ENCODE assay signal across 9 cellular contexts in the genomic region with DNA sequence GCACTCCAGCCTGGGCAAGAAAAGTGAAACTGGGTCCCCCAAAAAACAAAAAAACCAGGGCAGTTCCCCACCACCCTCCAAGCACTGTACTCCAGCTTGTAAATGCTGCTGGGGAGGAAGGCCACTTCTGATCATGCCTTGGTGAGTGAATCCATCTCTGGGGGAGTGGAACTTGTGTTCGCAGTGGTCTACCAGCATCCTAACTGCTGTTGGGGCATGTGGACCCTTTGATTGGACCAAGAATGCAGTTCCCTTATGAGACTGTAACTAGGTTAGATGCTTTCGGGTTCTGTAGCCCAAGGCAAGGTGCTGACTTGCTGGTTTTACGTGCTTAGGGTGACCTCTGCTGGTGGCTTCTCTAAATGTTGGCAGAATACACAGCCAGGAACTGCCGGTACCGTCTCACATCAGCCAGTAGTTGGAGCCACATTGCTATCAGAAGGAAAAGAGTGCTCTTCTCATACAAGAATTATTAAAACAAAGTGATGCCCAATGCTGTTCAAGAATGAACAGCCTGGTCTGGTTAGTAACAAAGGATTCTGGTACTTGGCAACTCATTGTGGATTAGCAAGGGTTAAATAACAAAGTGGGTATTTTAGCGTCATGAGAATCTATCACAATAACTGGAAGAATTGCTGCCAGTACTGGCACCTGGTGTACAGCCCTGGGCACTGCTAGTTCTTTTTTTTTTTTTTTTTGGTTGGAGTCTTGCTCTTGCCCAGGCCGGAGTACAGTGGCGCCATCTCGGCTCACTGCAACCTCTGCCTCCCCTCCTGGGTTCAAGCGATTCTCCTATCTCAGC. TPM values are rescaled to one million over a fixed set of nuclear protein-coding genes. Genes with fewer than 3 reads are reported as not detected.
DNase-seq lines count a peak whose midpoint lies in the region; ATAC-seq and TF ChIP-seq lines count a peak whose summit lies in the region.
"Had no signal": no experiment of that assay in that cellular context is flagged by ENCODE, and none has a peak within 500 bp of the region (broad histone marks: within the 10 kb centered on the region; RNA-seq: fewer than 3 reads in every experiment).

No MANE protein-coding gene starts in this region.

- intact Hi-C loops in CD14-positive monocyte (cut with micrococcal nuclease) = loop anchor here (1.0 to 5.0 kb wide), 5 partner anchors 33 to 362 kb away; partner anchors contain the start of gene KAT5 (in 2 of the 2)
- intact Hi-C loops in colonic mucosa (cut with DNase I) = loop anchor here (5.0 kb wide), 1 partner anchor 102 kb away; the partner anchor contains the start of gene FIBP
- intact Hi-C loops in left lung (cut with DNase I) = loop anchor here in 1 of 2 donors (10.0 kb wide), 1 partner anchor 104 kb away; the partner anchor contains the start of gene FIBP

- peaks cover 12% of the 10 kb centered on the region for H3K4me1 Mint-ChIP-seq in CD14-positive monocyte

- H3K36me3 ChIP-seq in colonic mucosa (no peaks in the 10 kb centered on the region), left lung (peaks cover 0 to 5% of the 10 kb centered on the region in 2 donors)

- H3K9me3 ChIP-seq in colonic mucosa = no peaks in the 10 kb centered on the region
- no peaks in the 10 kb centered on the region for H3K9me3 ChIP-seq in left lung

- peak; percentile 89 for ATAC-seq in GM19395 (IDR thresholded peaks at IDR 0.05; ENCODE audit: unreplicated experiment)
- ATAC-seq in HG03558 (IDR thresholded peaks at IDR 0.05; ENCODE audit: extremely low read depth, unreplicated experiment) = peak; percentile 73
- peak; percentile 100 for ATAC-seq in left lung

- no peaks in the 10 kb centered on the region for H3K9me3 Mint-ChIP-seq in CD14-positive monocyte

- peak; percentile 88 for DNase-seq in CD14-positive monocyte (ENCODE audit: low spot score)
- DNase-seq in NCI-H69 (lab: John Stamatoyannopoulos, UW) = peak; percentile 93
- DNase-seq in activated CD4-positive, alpha-beta T cell treated with anti-CD3 and anti-CD28 coated beads for 48 hours = peak; percentile 93
- peak; percentile 95 for DNase-seq in colonic mucosa
- DNase-seq in left lung = peak in 1 of 2 donors; percentile 88
- peak; percentile 80 to 87 (median 85) for DNase-seq in stimulated activated CD4-positive, alpha-beta T cell treated with anti-CD3 and anti-CD28 coated beads, TNF-alpha, amount 100 ng/mL, for 24 hours (ENCODE audit: low read depth in 3 of 3)

- H3K9ac ChIP-seq in colonic mucosa (ENCODE audit: low read depth in 2 of 2, low read length in 2 of 2) = no peak overlapping the region

- no peak overlapping the region for H3K4me3 Mint-ChIP-seq in CD14-positive monocyte

- peak overlapping the region; percentile 48 to 87 (median 75) for H3K27ac Mint-ChIP-seq in CD14-positive monocyte

- peaks cover 5 to 19% of the 10 kb centered on the region in 2 donors for H3K36me3 Mint-ChIP-seq in CD14-positive monocyte

- H3K27me3 ChIP-seq in colonic mucosa (no peaks in the 10 kb centered on the region), left lung (no peaks in the 10 kb centered on the region)

- H3K4me3 ChIP-seq in colonic mucosa = no peak overlapping the region
- no peak overlapping the region for H3K4me3 ChIP-seq in left lung

- H3K4me1 ChIP-seq in colonic mucosa = no peaks in the 10 kb centered on the region
- H3K4me1 ChIP-seq in left lung = peaks cover 0 to 6% of the 10 kb centered on the region in 2 donors

- H3K27ac ChIP-seq in colonic mucosa (no peak overlapping the region), left lung (peak overlapping the region in 1 of 2 donors; percentile 53)

- TF ChIP-seq CTCF in CD14-positive monocyte (IDR thresholded peaks at IDR 0.05) (peak; percentile 99), colonic mucosa (IDR thresholded peaks at IDR 0.05) (peak; percentile 86), left lung (IDR thresholded peaks at IDR 0.05) (peak; percentile 81 to 93)

- H3K27me3 Mint-ChIP-seq in CD14-positive monocyte (ENCODE audit: low read depth in 3 of 3) = no peaks in the 10 kb centered on the region

RNA-seq across cellular contexts. Expression of gene EIF1AD, which starts 13.0 kb away (rescaled TPM):
- polyA plus RNA-seq in CD14-positive monocyte = 10 to 100 TPM; 16.4 to 18.2 TPM
- total RNA-seq in colonic mucosa (10 to 100 TPM; 27.8 to 32.8 TPM), left lung (10 to 100 TPM; 28.4 to 30.5 TPM)

RNA-seq across cellular contexts. Expression of gene BANF1, which starts 13.3 kb away (rescaled TPM):
- 100 to 1,000 TPM; 142 to 175 TPM for polyA plus RNA-seq in CD14-positive monocyte
- 100 to 1,000 TPM; 128 to 231 TPM for total RNA-seq in colonic mucosa
- 100 to 1,000 TPM; 161 to 183 TPM for total RNA-seq in left lung

RNA-seq across cellular contexts. Expression of gene CST6, which starts 22.8 kb away (rescaled TPM):
- polyA plus RNA-seq in CD14-positive monocyte = under 1 TPM in 1 of 2 donors, not detected in 1; 0.41 TPM
- not detected for total RNA-seq in colonic mucosa
- total RNA-seq in left lung = 10 to 100 TPM; 20.3 to 46.5 TPM
- total RNA-seq: T-helper 2 cell treated with Interferon-gamma antibody and Interleukin-4, amounts not matched to agents 100 ng/mL and 5 ng/mL, for 36 hours had no signal

RNA-seq across cellular contexts. Expression of gene SART1, which starts 27.5 kb away (rescaled TPM):
- 10 to 100 TPM in 1 of 2 donors, 1 to 10 TPM in 1; 8.9 to 16.1 TPM for polyA plus RNA-seq in CD14-positive monocyte
- total RNA-seq in colonic mucosa (10 to 100 TPM; 40.0 to 50.9 TPM), left lung (10 to 100 TPM; 34.1 to 50.8 TPM)

RNA-seq across cellular contexts. Expression of gene CATSPER1, which starts 37.3 kb away (rescaled TPM):
- polyA plus RNA-seq in CD14-positive monocyte = 10 to 100 TPM; 22.0 to 24.1 TPM
- total RNA-seq in colonic mucosa (under 1 TPM in 1 of 2 donors, not detected in 1; 0.35 TPM), left lung (1 to 10 TPM; 1.2 to 2.6 TPM)

Comparison
In these comparisons a context has a peak if more than half of its experiments do, and no peak if none do; other contexts are left out.
1. RNA of gene CST6, which starts 22.8 kb away (total RNA-seq): 20.3 to 46.5 TPM in left lung; not detected in colonic mucosa; every median in the first group is over 10 times any median in the second.
2. Peak in every context shown above with its lines, with median percentiles within 50 percentile points of each other: CTCF ChIP-seq and ATAC-seq.